1 cellular context compared by ENCODE assay signal in genomic region chr1:241848680-241849344, GRCh38.
TF ChIP-seq lines count a peak whose summit lies in the region.

No MANE protein-coding gene starts in this region.

TF ChIP-seq in HCT116, 20 proteins besides CTCF, POLR2A, EP300 and RAD21 (continued from another document):
- TF ChIP-seq, protein P1, sequence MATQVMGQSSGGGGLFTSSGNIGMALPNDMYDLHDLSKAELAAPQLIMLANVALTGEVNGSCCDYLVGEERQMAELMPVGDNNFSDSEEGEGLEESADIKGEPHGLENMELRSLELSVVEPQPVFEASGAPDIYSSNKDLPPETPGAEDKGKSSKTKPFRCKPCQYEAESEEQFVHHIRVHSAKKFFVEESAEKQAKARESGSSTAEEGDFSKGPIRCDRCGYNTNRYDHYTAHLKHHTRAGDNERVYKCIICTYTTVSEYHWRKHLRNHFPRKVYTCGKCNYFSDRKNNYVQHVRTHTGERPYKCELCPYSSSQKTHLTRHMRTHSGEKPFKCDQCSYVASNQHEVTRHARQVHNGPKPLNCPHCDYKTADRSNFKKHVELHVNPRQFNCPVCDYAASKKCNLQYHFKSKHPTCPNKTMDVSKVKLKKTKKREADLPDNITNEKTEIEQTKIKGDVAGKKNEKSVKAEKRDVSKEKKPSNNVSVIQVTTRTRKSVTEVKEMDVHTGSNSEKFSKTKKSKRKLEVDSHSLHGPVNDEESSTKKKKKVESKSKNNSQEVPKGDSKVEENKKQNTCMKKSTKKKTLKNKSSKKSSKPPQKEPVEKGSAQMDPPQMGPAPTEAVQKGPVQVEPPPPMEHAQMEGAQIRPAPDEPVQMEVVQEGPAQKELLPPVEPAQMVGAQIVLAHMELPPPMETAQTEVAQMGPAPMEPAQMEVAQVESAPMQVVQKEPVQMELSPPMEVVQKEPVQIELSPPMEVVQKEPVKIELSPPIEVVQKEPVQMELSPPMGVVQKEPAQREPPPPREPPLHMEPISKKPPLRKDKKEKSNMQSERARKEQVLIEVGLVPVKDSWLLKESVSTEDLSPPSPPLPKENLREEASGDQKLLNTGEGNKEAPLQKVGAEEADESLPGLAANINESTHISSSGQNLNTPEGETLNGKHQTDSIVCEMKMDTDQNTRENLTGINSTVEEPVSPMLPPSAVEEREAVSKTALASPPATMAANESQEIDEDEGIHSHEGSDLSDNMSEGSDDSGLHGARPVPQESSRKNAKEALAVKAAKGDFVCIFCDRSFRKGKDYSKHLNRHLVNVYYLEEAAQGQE (IDR thresholded peaks at IDR 0.05; ENCODE audit: low read depth): no peak
- no peak for TF ChIP-seq TCF7L2 (IDR thresholded peaks at IDR 0.05; ENCODE audit: borderline replicate concordance, extremely low read depth, insufficient read depth, insufficient read length)
- TF ChIP-seq FOSL1 (IDR thresholded peaks at IDR 0.05; ENCODE audit: low read depth): no peak
- TF ChIP-seq ZNF274 (IDR thresholded peaks at IDR 0.05; ENCODE audit: low read depth, low read length): no peak
- TF ChIP-seq EGR1 (IDR thresholded peaks at IDR 0.05; ENCODE audit: low read depth): no peak
- TF ChIP-seq, protein P2, sequence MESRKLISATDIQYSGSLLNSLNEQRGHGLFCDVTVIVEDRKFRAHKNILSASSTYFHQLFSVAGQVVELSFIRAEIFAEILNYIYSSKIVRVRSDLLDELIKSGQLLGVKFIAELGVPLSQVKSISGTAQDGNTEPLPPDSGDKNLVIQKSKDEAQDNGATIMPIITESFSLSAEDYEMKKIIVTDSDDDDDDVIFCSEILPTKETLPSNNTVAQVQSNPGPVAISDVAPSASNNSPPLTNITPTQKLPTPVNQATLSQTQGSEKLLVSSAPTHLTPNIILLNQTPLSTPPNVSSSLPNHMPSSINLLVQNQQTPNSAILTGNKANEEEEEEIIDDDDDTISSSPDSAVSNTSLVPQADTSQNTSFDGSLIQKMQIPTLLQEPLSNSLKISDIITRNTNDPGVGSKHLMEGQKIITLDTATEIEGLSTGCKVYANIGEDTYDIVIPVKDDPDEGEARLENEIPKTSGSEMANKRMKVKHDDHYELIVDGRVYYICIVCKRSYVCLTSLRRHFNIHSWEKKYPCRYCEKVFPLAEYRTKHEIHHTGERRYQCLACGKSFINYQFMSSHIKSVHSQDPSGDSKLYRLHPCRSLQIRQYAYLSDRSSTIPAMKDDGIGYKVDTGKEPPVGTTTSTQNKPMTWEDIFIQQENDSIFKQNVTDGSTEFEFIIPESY (IDR thresholded peaks at IDR 0.05; ENCODE audit: extremely low read depth, insufficient replicate concordance, low read length): no peak
